1 cellular context compared by ENCODE assay signal in the genomic region with DNA sequence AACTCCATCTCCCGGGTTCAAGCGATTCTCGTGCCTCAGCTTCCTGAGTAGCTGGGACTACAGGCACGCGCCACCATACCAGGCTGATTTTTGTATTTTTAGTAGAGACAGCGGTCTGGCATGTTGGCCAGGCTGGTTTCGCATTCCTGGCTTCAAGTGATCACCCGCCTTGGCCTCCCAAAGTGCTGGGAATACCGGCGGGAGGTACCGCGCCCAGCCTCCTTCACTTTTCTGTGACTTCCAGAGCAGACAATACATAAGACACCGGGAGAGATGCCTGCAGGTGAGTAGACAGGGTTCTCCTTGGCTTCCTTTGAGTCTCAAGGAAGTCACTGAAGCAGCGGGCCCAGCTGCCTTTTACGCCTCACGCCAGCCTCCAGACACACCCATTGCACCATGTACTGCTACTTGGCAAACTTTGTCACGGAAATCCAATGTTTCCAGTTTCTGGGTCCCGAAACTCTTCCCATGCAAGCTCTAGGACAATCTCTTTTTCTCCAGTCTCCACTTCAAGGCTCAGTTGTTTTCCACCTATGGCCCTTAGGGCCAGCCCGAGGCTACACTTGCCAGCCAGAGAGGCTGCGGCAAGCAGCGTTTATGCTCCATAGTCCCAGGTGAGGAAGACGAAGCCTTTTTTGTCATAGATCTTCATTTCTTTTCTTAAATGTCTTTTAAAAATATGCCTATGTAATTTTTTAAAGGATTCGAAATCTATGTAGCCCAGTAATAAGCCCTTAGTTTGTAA.
TF ChIP-seq lines count a peak whose summit lies in the region.

No MANE protein-coding gene starts in this region.

TF ChIP-seq in GM23338, 12 proteins besides CTCF, POLR2A, EP300 and RAD21 (continued from another document):
- TF ChIP-seq, protein P1, sequence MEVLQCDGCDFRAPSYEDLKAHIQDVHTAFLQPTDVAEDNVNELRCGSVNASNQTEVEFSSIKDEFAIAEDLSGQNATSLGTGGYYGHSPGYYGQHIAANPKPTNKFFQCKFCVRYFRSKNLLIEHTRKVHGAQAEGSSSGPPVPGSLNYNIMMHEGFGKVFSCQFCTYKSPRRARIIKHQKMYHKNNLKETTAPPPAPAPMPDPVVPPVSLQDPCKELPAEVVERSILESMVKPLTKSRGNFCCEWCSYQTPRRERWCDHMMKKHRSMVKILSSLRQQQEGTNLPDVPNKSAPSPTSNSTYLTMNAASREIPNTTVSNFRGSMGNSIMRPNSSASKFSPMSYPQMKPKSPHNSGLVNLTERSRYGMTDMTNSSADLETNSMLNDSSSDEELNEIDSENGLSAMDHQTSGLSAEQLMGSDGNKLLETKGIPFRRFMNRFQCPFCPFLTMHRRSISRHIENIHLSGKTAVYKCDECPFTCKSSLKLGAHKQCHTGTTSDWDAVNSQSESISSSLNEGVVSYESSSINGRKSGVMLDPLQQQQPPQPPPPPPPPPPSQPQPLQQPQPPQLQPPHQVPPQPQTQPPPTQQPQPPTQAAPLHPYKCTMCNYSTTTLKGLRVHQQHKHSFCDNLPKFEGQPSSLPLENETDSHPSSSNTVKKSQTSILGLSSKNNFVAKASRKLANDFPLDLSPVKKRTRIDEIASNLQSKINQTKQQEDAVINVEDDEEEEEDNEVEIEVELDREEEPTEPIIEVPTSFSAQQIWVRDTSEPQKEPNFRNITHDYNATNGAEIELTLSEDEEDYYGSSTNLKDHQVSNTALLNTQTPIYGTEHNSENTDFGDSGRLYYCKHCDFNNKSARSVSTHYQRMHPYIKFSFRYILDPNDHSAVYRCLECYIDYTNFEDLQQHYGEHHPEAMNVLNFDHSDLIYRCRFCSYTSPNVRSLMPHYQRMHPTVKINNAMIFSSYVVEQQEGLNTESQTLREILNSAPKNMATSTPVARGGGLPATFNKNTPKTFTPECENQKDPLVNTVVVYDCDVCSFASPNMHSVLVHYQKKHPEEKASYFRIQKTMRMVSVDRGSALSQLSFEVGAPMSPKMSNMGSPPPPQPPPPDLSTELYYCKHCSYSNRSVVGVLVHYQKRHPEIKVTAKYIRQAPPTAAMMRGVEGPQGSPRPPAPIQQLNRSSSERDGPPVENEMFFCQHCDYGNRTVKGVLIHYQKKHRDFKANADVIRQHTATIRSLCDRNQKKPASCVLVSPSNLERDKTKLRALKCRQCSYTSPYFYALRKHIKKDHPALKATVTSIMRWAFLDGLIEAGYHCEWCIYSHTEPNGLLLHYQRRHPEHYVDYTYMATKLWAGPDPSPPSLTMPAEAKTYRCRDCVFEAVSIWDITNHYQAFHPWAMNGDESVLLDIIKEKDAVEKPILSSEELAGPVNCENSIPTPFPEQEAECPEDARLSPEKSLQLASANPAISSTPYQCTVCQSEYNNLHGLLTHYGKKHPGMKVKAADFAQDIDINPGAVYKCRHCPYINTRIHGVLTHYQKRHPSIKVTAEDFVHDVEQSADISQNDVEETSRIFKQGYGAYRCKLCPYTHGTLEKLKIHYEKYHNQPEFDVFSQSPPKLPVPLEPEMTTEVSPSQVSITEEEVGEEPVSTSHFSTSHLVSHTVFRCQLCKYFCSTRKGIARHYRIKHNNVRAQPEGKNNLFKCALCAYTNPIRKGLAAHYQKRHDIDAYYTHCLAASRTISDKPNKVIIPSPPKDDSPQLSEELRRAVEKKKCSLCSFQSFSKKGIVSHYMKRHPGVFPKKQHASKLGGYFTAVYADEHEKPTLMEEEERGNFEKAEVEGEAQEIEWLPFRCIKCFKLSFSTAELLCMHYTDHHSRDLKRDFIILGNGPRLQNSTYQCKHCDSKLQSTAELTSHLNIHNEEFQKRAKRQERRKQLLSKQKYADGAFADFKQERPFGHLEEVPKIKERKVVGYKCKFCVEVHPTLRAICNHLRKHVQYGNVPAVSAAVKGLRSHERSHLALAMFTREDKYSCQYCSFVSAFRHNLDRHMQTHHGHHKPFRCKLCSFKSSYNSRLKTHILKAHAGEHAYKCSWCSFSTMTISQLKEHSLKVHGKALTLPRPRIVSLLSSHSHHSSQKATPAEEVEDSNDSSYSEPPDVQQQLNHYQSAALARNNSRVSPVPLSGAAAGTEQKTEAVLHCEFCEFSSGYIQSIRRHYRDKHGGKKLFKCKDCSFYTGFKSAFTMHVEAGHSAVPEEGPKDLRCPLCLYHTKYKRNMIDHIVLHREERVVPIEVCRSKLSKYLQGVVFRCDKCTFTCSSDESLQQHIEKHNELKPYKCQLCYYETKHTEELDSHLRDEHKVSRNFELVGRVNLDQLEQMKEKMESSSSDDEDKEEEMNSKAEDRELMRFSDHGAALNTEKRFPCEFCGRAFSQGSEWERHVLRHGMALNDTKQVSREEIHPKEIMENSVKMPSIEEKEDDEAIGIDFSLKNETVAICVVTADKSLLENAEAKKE (CRISPR knock-in tag; IDR thresholded peaks at IDR 0.05): no peak
- TF ChIP-seq ETS1 (IDR thresholded peaks at IDR 0.05) (no peak), NANOG (IDR thresholded peaks at IDR 0.05; ENCODE audit: borderline replicate concordance) (no peak)
